1 cellular context compared by ENCODE assay signal in genomic region chr1:109282952-109283747, GRCh38.
TF ChIP-seq lines count a peak whose summit lies in the region.

Gene PSRC1 (minus strand): TSS chr1:109283145.

TF ChIP-seq in HepG2, 621 proteins besides CTCF, POLR2A, EP300 and RAD21 (continued from another document and continues in another):
- peak; percentile 54 for TF ChIP-seq PAXIP1 (CRISPR knock-in tag; conservative IDR thresholded peaks at IDR 0.05)
- TF ChIP-seq, protein P1, sequence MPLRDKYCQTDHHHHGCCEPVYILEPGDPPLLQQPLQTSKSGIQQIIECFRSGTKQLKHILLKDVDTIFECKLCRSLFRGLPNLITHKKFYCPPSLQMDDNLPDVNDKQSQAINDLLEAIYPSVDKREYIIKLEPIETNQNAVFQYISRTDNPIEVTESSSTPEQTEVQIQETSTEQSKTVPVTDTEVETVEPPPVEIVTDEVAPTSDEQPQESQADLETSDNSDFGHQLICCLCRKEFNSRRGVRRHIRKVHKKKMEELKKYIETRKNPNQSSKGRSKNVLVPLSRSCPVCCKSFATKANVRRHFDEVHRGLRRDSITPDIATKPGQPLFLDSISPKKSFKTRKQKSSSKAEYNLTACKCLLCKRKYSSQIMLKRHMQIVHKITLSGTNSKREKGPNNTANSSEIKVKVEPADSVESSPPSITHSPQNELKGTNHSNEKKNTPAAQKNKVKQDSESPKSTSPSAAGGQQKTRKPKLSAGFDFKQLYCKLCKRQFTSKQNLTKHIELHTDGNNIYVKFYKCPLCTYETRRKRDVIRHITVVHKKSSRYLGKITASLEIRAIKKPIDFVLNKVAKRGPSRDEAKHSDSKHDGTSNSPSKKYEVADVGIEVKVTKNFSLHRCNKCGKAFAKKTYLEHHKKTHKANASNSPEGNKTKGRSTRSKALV (CRISPR knock-in tag; IDR thresholded peaks at IDR 0.05) = peak; percentile 59; the same call in 1 of the 2 replicates
- TF ChIP-seq PRDM10 (CRISPR knock-in tag; IDR thresholded peaks at IDR 0.05; ENCODE audit: low read depth) = peak; percentile 65; the same call in 1 of the 2 replicates
- TF ChIP-seq SAFB2 (CRISPR knock-in tag; IDR thresholded peaks at IDR 0.05; ENCODE audit: borderline replicate concordance, low read depth) = peak; percentile 66; the same call in 1 of the 2 replicates
- TF ChIP-seq, protein P2, sequence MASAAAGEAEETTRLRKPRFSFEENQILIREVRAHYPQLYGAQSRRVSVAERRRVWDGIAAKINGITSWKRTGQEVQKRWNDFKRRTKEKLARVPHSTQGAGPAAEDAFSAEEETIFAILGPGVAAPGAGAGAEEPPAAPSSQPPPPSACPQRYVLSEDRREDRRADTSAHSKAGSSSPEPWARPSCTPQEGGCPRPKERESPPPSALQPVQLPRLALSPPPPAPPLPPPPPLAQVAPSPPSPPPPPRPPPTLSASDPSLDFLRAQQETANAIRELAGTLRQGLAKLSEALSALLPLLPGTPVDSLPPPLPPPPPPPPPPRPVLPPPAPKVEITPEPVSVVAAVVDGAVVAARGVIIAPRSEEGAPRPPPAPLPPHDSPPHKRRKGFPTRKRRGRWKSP (CRISPR knock-in tag; IDR thresholded peaks at IDR 0.05) = peak; percentile 60; the same call in 1 of the 2 replicates
- TF ChIP-seq ZNF142 (CRISPR knock-in tag; IDR thresholded peaks at IDR 0.05) = peak; percentile 47
- TF ChIP-seq NFE2L2 (IDR thresholded peaks at IDR 0.05; ENCODE audit: low read length) = no peak
- no peak for TF ChIP-seq SYNCRIP (IDR thresholded peaks at IDR 0.05; ENCODE audit: insufficient read depth, low read depth, low read length)
- TF ChIP-seq ELF4 (CRISPR knock-in tag; IDR thresholded peaks at IDR 0.05; ENCODE audit: borderline replicate concordance) = peak; percentile 62; the same call in 1 of the 2 replicates
- no peak; the same call in 1 of the 2 replicates for TF ChIP-seq NAIF1 (CRISPR knock-in tag; IDR thresholded peaks at IDR 0.05; ENCODE audit: borderline replicate concordance)
- no peak for TF ChIP-seq CEBPG (CRISPR knock-in tag; IDR thresholded peaks at IDR 0.05)
- TF ChIP-seq ZNF879 (CRISPR knock-in tag; IDR thresholded peaks at IDR 0.05) = no peak
- TF ChIP-seq, protein P3, sequence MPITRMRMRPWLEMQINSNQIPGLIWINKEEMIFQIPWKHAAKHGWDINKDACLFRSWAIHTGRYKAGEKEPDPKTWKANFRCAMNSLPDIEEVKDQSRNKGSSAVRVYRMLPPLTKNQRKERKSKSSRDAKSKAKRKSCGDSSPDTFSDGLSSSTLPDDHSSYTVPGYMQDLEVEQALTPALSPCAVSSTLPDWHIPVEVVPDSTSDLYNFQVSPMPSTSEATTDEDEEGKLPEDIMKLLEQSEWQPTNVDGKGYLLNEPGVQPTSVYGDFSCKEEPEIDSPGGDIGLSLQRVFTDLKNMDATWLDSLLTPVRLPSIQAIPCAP (CRISPR knock-in tag; IDR thresholded peaks at IDR 0.05; ENCODE audit: low read depth) = no peak
- no peak; the same call in 1 of the 2 replicates for TF ChIP-seq CBX5 (CRISPR knock-in tag; IDR thresholded peaks at IDR 0.05; ENCODE audit: borderline replicate concordance)
- TF ChIP-seq EZH2 (conservative IDR thresholded peaks at IDR 0.05; ENCODE audit: low read depth, low read length) = no peak
- no peak for TF ChIP-seq FOXA1 (IDR thresholded peaks at IDR 0.05)
- TF ChIP-seq FOXA1 (CRISPR knock-in tag; IDR thresholded peaks at IDR 0.05) = no peak
- no peak for TF ChIP-seq MAFF (IDR thresholded peaks at IDR 0.05; ENCODE audit: low read depth, low read length)
- peak; percentile 82; the same call in 1 of the 2 replicates for TF ChIP-seq ZMYM2 (CRISPR knock-in tag; IDR thresholded peaks at IDR 0.05)
- no peak for TF ChIP-seq ZNF530 (CRISPR knock-in tag; IDR thresholded peaks at IDR 0.05; ENCODE audit: low read depth)
- TF ChIP-seq, protein P4, sequence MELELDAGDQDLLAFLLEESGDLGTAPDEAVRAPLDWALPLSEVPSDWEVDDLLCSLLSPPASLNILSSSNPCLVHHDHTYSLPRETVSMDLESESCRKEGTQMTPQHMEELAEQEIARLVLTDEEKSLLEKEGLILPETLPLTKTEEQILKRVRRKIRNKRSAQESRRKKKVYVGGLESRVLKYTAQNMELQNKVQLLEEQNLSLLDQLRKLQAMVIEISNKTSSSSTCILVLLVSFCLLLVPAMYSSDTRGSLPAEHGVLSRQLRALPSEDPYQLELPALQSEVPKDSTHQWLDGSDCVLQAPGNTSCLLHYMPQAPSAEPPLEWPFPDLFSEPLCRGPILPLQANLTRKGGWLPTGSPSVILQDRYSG (CRISPR knock-in tag; IDR thresholded peaks at IDR 0.05) = no peak
- TF ChIP-seq, protein P5, sequence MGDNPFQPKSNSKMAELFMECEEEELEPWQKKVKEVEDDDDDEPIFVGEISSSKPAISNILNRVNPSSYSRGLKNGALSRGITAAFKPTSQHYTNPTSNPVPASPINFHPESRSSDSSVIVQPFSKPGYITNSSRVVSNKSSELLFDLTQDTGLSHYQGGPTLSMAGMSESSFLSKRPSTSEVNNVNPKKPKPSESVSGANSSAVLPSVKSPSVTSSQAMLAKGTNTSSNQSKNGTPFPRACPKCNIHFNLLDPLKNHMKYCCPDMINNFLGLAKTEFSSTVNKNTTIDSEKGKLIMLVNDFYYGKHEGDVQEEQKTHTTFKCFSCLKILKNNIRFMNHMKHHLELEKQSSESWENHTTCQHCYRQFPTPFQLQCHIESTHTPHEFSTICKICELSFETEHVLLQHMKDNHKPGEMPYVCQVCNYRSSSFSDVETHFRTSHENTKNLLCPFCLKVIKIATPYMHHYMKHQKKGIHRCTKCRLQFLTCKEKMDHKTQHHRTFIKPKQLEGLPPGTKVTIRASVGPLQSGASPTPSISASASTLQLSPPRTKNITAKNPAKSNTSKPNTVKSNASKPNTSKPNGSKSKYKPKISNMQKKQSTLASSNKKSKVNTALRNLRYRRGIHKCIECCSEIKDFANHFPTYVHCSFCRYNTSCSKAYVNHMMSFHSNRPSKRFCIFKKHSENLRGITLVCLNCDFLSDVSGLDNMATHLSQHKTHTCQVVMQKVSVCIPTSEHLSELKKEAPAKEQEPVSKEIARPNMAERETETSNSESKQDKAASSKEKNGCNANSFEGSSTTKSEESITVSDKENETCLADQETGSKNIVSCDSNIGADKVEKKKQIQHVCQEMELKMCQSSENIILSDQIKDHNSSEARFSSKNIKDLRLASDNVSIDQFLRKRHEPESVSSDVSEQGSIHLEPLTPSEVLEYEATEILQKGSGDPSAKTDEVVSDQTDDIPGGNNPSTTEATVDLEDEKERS (CRISPR knock-in tag; IDR thresholded peaks at IDR 0.05) = 0 out of 2 replicates have a peak, but pooled peaks have one; percentile 48
- TF ChIP-seq ZNF382 (CRISPR knock-in tag; IDR thresholded peaks at IDR 0.05; ENCODE audit: borderline replicate concordance) = no peak
- peak; percentile 86 for TF ChIP-seq CBX1 (IDR thresholded peaks at IDR 0.05; ENCODE audit: low read depth)
- peak; percentile 31; the same call in 1 of the 2 replicates for TF ChIP-seq YEATS2 (CRISPR knock-in tag; IDR thresholded peaks at IDR 0.05; ENCODE audit: borderline replicate concordance)
